8 cellular contexts compared by ENCODE assay signal in the genomic region with DNA sequence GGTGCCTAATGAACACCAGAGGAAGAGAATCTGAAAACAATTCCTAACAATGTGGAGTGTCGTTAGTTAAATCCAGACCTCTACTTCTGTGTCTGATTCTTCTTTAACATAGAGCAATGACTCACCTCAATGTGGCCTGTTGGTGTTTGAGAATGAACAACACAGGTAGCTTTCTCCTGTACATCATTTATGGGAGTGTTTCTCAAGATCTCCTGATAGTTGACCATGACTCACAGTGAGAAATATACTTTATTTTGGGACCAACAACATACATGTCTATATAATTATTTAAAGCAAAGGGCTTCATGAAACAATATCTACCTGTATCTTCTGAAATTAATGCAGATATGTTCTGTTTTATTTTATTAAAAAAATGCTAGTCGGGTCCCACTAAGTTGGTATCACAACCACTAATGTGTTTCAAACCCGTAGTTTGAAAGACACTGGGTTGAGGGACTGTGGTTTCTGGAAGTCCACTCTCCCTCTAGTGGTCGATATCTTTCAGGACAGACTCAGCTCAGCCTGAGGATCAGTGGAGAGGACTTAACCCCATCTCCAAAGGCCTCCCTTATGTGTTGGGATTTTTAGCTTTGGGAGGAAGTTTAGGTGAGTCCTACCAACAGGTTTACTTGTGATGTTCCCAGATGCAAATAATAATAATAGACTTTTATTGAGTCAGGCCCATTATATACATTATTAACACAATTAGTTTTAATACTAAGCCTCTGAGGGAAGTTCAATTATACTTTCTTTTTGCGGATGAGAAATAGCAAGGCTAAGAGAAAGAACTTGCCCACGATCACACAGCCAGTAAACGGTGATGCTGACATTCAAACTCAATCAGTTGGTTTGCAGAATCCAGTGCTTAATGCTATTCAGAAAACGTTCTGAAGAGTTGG.
DNase-seq lines count a peak whose midpoint lies in the region; ATAC-seq, FAIRE-seq and TF ChIP-seq lines count a peak whose summit lies in the region.

No MANE protein-coding gene starts in this region.

- WGBS in iPS DF 6.9 (ENCODE audit: insufficient coverage, insufficient read length): no CpG with 5 or more reads among the region's 8 CpGs
- WGBS in smooth muscle cell (ENCODE audit: low lambda C conversion rate): 59% methylated on average over 8 of the region's 8 CpGs

- no peak for FAIRE-seq in GM12892 (lab: Jason Lieb, UNC)

- peak; percentile 90 for ATAC-seq in HG02885 (IDR thresholded peaks at IDR 0.05; ENCODE audit: poor library complexity, unreplicated experiment)

- no peak for TF ChIP-seq POLR2A in GM12892 (IDR thresholded peaks at IDR 0.05; ENCODE audit: low read depth, low read length)

- peaks cover 12% of the 10 kb centered on the region for H3K4me1 Mint-ChIP-seq in activated T-cell treated with anti-CD3 and anti-CD28 coated beads, Interleukin-2, amount 50 U/mL, for 24 hours (ENCODE audit: low read depth)

- H3K9me3 ChIP-seq in iPS DF 6.9 (ENCODE audit: control insufficient read depth, insufficient read depth, low read length) (no peaks in the 10 kb centered on the region), smooth muscle cell (replicated peaks; ENCODE audit: low read depth) (no peaks in the 10 kb centered on the region)

- H3K4me3 ChIP-seq in iPS DF 6.9 (ENCODE audit: low read length) (no peak overlapping the region), smooth muscle cell (no peak overlapping the region)

- DNase-seq in CD1c-positive myeloid dendritic cell (ENCODE audit: extremely low spot score) (peak; percentile 65), GM12892 (ENCODE audit: insufficient read length) (peak; percentile 34), NCI-H526 (lab: John Stamatoyannopoulos, UW) (peak; percentile 10 to 56), brain pericyte (ENCODE audit: low read depth, low spot score) (peak; percentile 68), iPS DF 6.9 (ENCODE audit: low read depth, low spot score) (peak; percentile 41), smooth muscle cell (lab: John Stamatoyannopoulos, UW; ENCODE audit: unreplicated experiment) (no peak)
- no peak for DNase-seq in activated T-cell treated with anti-CD3 and anti-CD28 coated beads, Interleukin-2, amount 50 U/mL, for 24 hours

- peaks cover 2% of the 10 kb centered on the region; the same call in 1 of the 2 replicates for H3K4me1 ChIP-seq in iPS DF 6.9 (ENCODE audit: control insufficient read depth, insufficient read depth, low read length)
- peaks cover 10% of the 10 kb centered on the region for H3K4me1 ChIP-seq in smooth muscle cell (ENCODE audit: low read depth)

- H3K27me3 ChIP-seq in iPS DF 6.9 (ENCODE audit: control insufficient read depth, insufficient read depth, low read length) (no peaks in the 10 kb centered on the region), smooth muscle cell (ENCODE audit: low read depth) (no peaks in the 10 kb centered on the region)

- no peak overlapping the region for H3K4me3 Mint-ChIP-seq in activated T-cell treated with anti-CD3 and anti-CD28 coated beads, Interleukin-2, amount 50 U/mL, for 24 hours

- no peaks in the 10 kb centered on the region for H4K20me1 ChIP-seq in smooth muscle cell (ENCODE audit: low read depth)

- no peaks in the 10 kb centered on the region for H3K9me3 Mint-ChIP-seq in activated T-cell treated with anti-CD3 and anti-CD28 coated beads, Interleukin-2, amount 50 U/mL, for 24 hours

- no peaks in the 10 kb centered on the region for H3K79me2 ChIP-seq in smooth muscle cell (ENCODE audit: low read depth)

- no peak overlapping the region for H3K4me2 ChIP-seq in smooth muscle cell

- H3K27ac Mint-ChIP-seq in activated T-cell treated with anti-CD3 and anti-CD28 coated beads, Interleukin-2, amount 50 U/mL, for 24 hours: no peak overlapping the region

- H3K27ac ChIP-seq in iPS DF 6.9 (ENCODE audit: low read length) (no peak overlapping the region), smooth muscle cell (ENCODE audit: low read depth) (no peak overlapping the region)

- peak; percentile 77 for TF ChIP-seq CTCF in smooth muscle cell (IDR thresholded peaks at IDR 0.05; ENCODE audit: borderline replicate concordance, insufficient read depth, poor library complexity, severe bottlenecking)

- no peaks in the 10 kb centered on the region for H3K27me3 Mint-ChIP-seq in activated T-cell treated with anti-CD3 and anti-CD28 coated beads, Interleukin-2, amount 50 U/mL, for 24 hours

- H3K9ac ChIP-seq in smooth muscle cell (ENCODE audit: low read depth): no peak overlapping the region

- H3K36me3 Mint-ChIP-seq in activated T-cell treated with anti-CD3 and anti-CD28 coated beads, Interleukin-2, amount 50 U/mL, for 24 hours (ENCODE audit: low read depth): no peaks in the 10 kb centered on the region

- H3K36me3 ChIP-seq in iPS DF 6.9 (ENCODE audit: control insufficient read depth, insufficient read depth, low read length): no peaks in the 10 kb centered on the region
- no peaks in the 10 kb centered on the region for H3K36me3 ChIP-seq in smooth muscle cell (ENCODE audit: low read depth)

- H2AFZ ChIP-seq in smooth muscle cell (ENCODE audit: low read depth): peak overlapping the region; percentile 34

- peaks cover 5% of the 10 kb centered on the region for H3F3A ChIP-seq in smooth muscle cell (ENCODE audit: low read depth)

Comparison
In these comparisons a context has a peak if more than half of its experiments do, and no peak if none do; other contexts are left out.
1. DNase-seq: peak in CD1c-positive myeloid dendritic cell (single experiment), GM12892 (single experiment), NCI-H526 (2 of 2), brain pericyte (single experiment) and iPS DF 6.9 (single experiment); none in smooth muscle cell (single experiment) and activated T-cell treated with anti-CD3 and anti-CD28 coated beads, Interleukin-2, amount 50 U/mL, for 24 hours (single experiment).